ENCODE assay signal across 24 cellular contexts in the genomic region with DNA sequence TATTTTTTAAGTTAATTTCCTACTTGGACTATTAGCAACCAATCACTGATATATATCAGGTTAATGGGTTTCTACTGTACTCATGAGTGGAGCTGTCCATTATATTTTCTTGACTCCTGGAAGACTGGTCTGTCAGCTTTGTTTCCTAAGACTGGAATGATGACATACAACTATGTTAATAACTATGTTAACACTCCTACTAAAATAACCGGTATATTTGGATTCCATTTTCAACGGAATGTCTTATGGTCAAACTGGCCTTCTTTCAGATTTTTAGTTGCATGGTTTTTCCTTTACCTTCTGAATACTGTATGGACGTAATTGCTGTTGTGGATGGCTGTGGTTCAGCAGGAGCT. TPM values are rescaled to one million over a fixed set of nuclear protein-coding genes. Genes with fewer than 3 reads are reported as not detected.
DNase-seq lines count a peak whose midpoint lies in the region; ATAC-seq and TF ChIP-seq lines count a peak whose summit lies in the region.
"Had no signal": no experiment of that assay in that cellular context is flagged by ENCODE, and none has a peak within 500 bp of the region (broad histone marks: within the 10 kb centered on the region; RNA-seq: fewer than 3 reads in every experiment).

No MANE protein-coding gene starts in this region.

- peaks cover 28 to 64% (median 56%) of the 10 kb centered on the region in 4 donors for H3K4me1 Mint-ChIP-seq in naive thymus-derived CD8-positive, alpha-beta T cell

- H3K4me3 ChIP-seq in left ventricle myocardium inferior (no peak overlapping the region), dorsolateral prefrontal cortex (no peak overlapping the region), upper lobe of right lung (no peak overlapping the region)
- H3K4me3 ChIP-seq: pancreas, SJSA1 had no signal

- H3K9me3 ChIP-seq in left ventricle myocardium inferior (replicated peaks) (no peaks in the 10 kb centered on the region), upper lobe of right lung (no peaks in the 10 kb centered on the region)
- H3K9me3 ChIP-seq: pancreas, SJSA1 had no signal

- H3K4me3 Mint-ChIP-seq in naive thymus-derived CD8-positive, alpha-beta T cell, result no peak overlapping the region
- H3K4me3 Mint-ChIP-seq: activated B cell treated with CpG ODN at 0.5 μM for 24 hours, brain, CD14-positive monocyte, T-helper 17 cell had no signal

- peaks cover 60% of the 10 kb centered on the region for H3K4me1 ChIP-seq in left ventricle myocardium inferior
- peaks cover 26% of the 10 kb centered on the region for H3K4me1 ChIP-seq in upper lobe of right lung

- TF ChIP-seq CTCF in left ventricle myocardium inferior (IDR thresholded peaks at IDR 0.05; ENCODE audit: borderline replicate concordance) (no peak), dorsolateral prefrontal cortex (IDR thresholded peaks at IDR 0.05 in 54 of 56, conservative IDR thresholded peaks at IDR 0.05 in 2 of 56; ENCODE audit: low read depth in 1 of 56, partially characterized antibody in 56 of 56) (no peak), upper lobe of right lung (IDR thresholded peaks at IDR 0.05) (no peak)

- H3K27ac ChIP-seq in left ventricle myocardium inferior (replicated peaks), result peak overlapping the region; percentile 77
- peak overlapping the region in 42 of 59 donors; percentile 17 to 87 (median 78) for H3K27ac ChIP-seq in dorsolateral prefrontal cortex
- peak overlapping the region; percentile 3 for H3K27ac ChIP-seq in upper lobe of right lung
- H3K27ac ChIP-seq: pancreas, SJSA1 had no signal

- no peaks in the 10 kb centered on the region for H3K27me3 ChIP-seq in left ventricle myocardium inferior (ENCODE audit: low read depth)
- no peaks in the 10 kb centered on the region for H3K27me3 ChIP-seq in dorsolateral prefrontal cortex
- H3K27me3 ChIP-seq in upper lobe of right lung, result no peaks in the 10 kb centered on the region
- H3K27me3 ChIP-seq: pancreas, SJSA1 had no signal

- H3K27me3 Mint-ChIP-seq in naive thymus-derived CD8-positive, alpha-beta T cell, result no peaks in the 10 kb centered on the region
- H3K27me3 Mint-ChIP-seq: activated B cell treated with CpG ODN at 0.5 μM for 24 hours, brain, T-helper 17 cell had no signal

- ATAC-seq in Right ventricle myocardium inferior (no peak), upper lobe of right lung (peak; percentile 34)
- ATAC-seq in naive thymus-derived CD8-positive, alpha-beta T cell, result no peak
- ATAC-seq: activated naive CD4-positive, alpha-beta T cell treated with anti-CD3 and anti-CD28 coated beads, Interleukin-2, amount 50 U/mL, for 72 hours; HCT116; left ventricle myocardium superior; T-helper 17 cell had no signal

- intact Hi-C loops in left ventricle myocardium inferior (cut with micrococcal nuclease), result loop anchor here (10.0 kb wide), 1 partner anchor 54 kb away; no protein-coding TSS in a partner anchor
- intact Hi-C loops in Right ventricle myocardium inferior (cut with DNase I), result loop anchor here (5.0 kb wide), 1 partner anchor 47 kb away; no protein-coding TSS in a partner anchor
- intact Hi-C loops in dorsolateral prefrontal cortex (cut with DNase I), result no loop called here
- intact Hi-C loops in upper lobe of right lung (cut with DNase I), result no loop called here

- H3K9me3 Mint-ChIP-seq in naive thymus-derived CD8-positive, alpha-beta T cell, result no peaks in the 10 kb centered on the region
- H3K9me3 Mint-ChIP-seq: activated B cell treated with CpG ODN at 0.5 μM for 24 hours; activated naive CD4-positive, alpha-beta T cell treated with anti-CD3 and anti-CD28 coated beads, Interleukin-2, amount 50 U/mL, for 72 hours; brain had no signal

- no peak for DNase-seq in left ventricle myocardium inferior
- DNase-seq in Right ventricle myocardium inferior (ENCODE audit: missing footprints), result no peak
- DNase-seq in dorsolateral prefrontal cortex, result no peak
- DNase-seq in naive thymus-derived CD8-positive, alpha-beta T cell, result no peak
- no peak for DNase-seq in upper lobe of right lung
- DNase-seq in stimulated activated CD4-positive, alpha-beta T cell treated with anti-CD3 and anti-CD28 coated beads, Interleukin-12 subunit alpha, Interleukin-12 subunit beta, amount 100 ng/mL, for 4 hours, result no peak
- DNase-seq in activated CD4-positive, alpha-beta T cell treated with anti-CD3 and anti-CD28 coated beads, Interleukin-2, amount 50 U/mL, for 48 hours, result no peak
- DNase-seq in activated CD4-positive, alpha-beta T cell treated with anti-CD3 and anti-CD28 coated beads, Interleukin-2, amount 50 U/mL, for 4 hours, result no peak
- DNase-seq: activated B cell treated with CpG ODN at 0.5 μM for 24 hours; activated CD8-positive, alpha-beta memory T cell treated with anti-CD3 and anti-CD28 coated beads for 24 hours; activated T-cell treated with anti-CD3 and anti-CD28 coated beads, Interleukin-2, amount 50 U/mL, for 48 hours; DMS53; erythroblast; left ventricle myocardium superior; NCI-H2171 treated with DMSO at 0.1 percent for 48 hours; pancreas; small intestine; stimulated activated CD4-positive, alpha-beta T cell treated with anti-CD3 and anti-CD28 coated beads, Interleukin-4, amount 100 ng/mL, for 4 hours; T-helper 17 cell had no signal

- H3K36me3 Mint-ChIP-seq in naive thymus-derived CD8-positive, alpha-beta T cell, result peaks cover 6 to 44% (median 8%) of the 10 kb centered on the region in 3 donors

- peak overlapping the region in 8 of 10 donors; percentile 43 to 87 (median 78) for H3K27ac Mint-ChIP-seq in naive thymus-derived CD8-positive, alpha-beta T cell
- H3K27ac Mint-ChIP-seq: activated B cell treated with CpG ODN at 0.5 μM for 24 hours; activated naive CD4-positive, alpha-beta T cell treated with anti-CD3 and anti-CD28 coated beads, Interleukin-2, amount 50 U/mL, for 72 hours; CD14-positive monocyte had no signal

- POLR2A ChIA-PET in naive thymus-derived CD8-positive, alpha-beta T cell (lab: Charles Lee), result no interaction called here

- H3K36me3 ChIP-seq in left ventricle myocardium inferior (peaks cover 32% of the 10 kb centered on the region), upper lobe of right lung (peaks cover 34% of the 10 kb centered on the region)

RNA-seq across cellular contexts. Expression of a gene that starts 45.8 kb away (rescaled TPM):
- 473 TPM for total RNA-seq in left ventricle myocardium inferior
- 533 TPM for total RNA-seq in Right ventricle myocardium inferior
- total RNA-seq in dorsolateral prefrontal cortex, result 100 to 1,000 TPM; 264 to 683 (median 537) TPM
- total RNA-seq in naive thymus-derived CD8-positive, alpha-beta T cell, result 100 to 1,000 TPM; 107 to 114 TPM
- 100 to 1,000 TPM; 126 to 179 (median 142) TPM for polyA plus RNA-seq in naive thymus-derived CD8-positive, alpha-beta T cell
- 144 TPM for total RNA-seq in upper lobe of right lung

Comparison
In these comparisons a context has a peak if more than half of its experiments do, and no peak if none do; other contexts are left out.
1. H3K27ac ChIP-seq: peak in every context shown above with its lines; median percentile 78 in dorsolateral prefrontal cortex; 77 in left ventricle myocardium inferior; 3 in upper lobe of right lung.
2. intact Hi-C loops: an anchor here in left ventricle myocardium inferior (10.0 kb wide) and Right ventricle myocardium inferior (5.0 kb wide); none called in dorsolateral prefrontal cortex and upper lobe of right lung.